ENCODE assay signal across 16 cellular contexts in genomic region chr9:80382523-80382922, GRCh38.
"Had no signal": no experiment of that assay in that cellular context is flagged by ENCODE, and none has a peak within 500 bp of the region (broad histone marks: within the 10 kb centered on the region; RNA-seq: fewer than 3 reads in every experiment).

No MANE protein-coding gene starts in this region.

- ATAC-seq: upper lobe of right lung had no signal

- H3K36me3 ChIP-seq: colonic mucosa, esophagus muscularis mucosa, right atrium auricular region, upper lobe of right lung had no signal

- H3K27ac ChIP-seq: colonic mucosa, esophagus muscularis mucosa, right atrium auricular region, SK-N-MC, upper lobe of right lung had no signal

- H3K4me3 Mint-ChIP-seq: activated naive CD8-positive, alpha-beta T cell treated with anti-CD3 and anti-CD28 coated beads for 36 hours; immature natural killer cell; naive B cell; stimulated activated naive CD8-positive, alpha-beta T cell treated with anti-CD3 and anti-CD28 coated beads, Interleukin-15, Interleukin-2, amounts not matched to agents 100 ng/mL and 50 ng/mL, for 24 hours had no signal

- H3K27me3 Mint-ChIP-seq: activated naive CD8-positive, alpha-beta T cell treated with anti-CD3 and anti-CD28 coated beads for 36 hours; naive B cell; stimulated activated naive CD8-positive, alpha-beta T cell treated with anti-CD3 and anti-CD28 coated beads, Interleukin-15, Interleukin-2, amounts not matched to agents 100 ng/mL and 50 ng/mL, for 24 hours had no signal

- DNase-seq: activated CD4-positive, alpha-beta T cell treated with anti-CD3 and anti-CD28 coated beads, Interleukin-2, amount 50 U/mL, for 1 hour; activated CD8-positive, alpha-beta memory T cell treated with anti-CD3 and anti-CD28 coated beads for 24 hours; activated naive CD8-positive, alpha-beta T cell treated with anti-CD3 and anti-CD28 coated beads for 36 hours; colonic mucosa; foreskin melanocyte; immature natural killer cell; left cardiac atrium; naive B cell; small intestine; stimulated activated CD4-positive, alpha-beta T cell treated with anti-CD3 and anti-CD28 coated beads, Interleukin-4, amount 100 ng/mL, for 4 hours; stimulated activated CD8-positive, alpha-beta memory T cell treated with anti-CD3 and anti-CD28 coated beads, Interleukin-4, amount 100 ng/mL, for 48 hours; upper lobe of right lung had no signal

- H3K27ac Mint-ChIP-seq: activated naive CD8-positive, alpha-beta T cell treated with anti-CD3 and anti-CD28 coated beads for 36 hours; immature natural killer cell; naive B cell; stimulated activated naive CD8-positive, alpha-beta T cell treated with anti-CD3 and anti-CD28 coated beads, Interleukin-15, Interleukin-2, amounts not matched to agents 100 ng/mL and 50 ng/mL, for 24 hours had no signal

- H3K27me3 ChIP-seq: colonic mucosa, esophagus muscularis mucosa, right atrium auricular region, upper lobe of right lung had no signal

- H3K9me3 ChIP-seq: colonic mucosa, esophagus muscularis mucosa, right atrium auricular region, upper lobe of right lung had no signal

- H3K4me1 Mint-ChIP-seq: activated naive CD8-positive, alpha-beta T cell treated with anti-CD3 and anti-CD28 coated beads for 36 hours; immature natural killer cell had no signal

- H3K4me1 ChIP-seq: colonic mucosa, right atrium auricular region, upper lobe of right lung had no signal

- H3K9me3 Mint-ChIP-seq: activated naive CD8-positive, alpha-beta T cell treated with anti-CD3 and anti-CD28 coated beads for 36 hours; stimulated activated naive CD8-positive, alpha-beta T cell treated with anti-CD3 and anti-CD28 coated beads, Interleukin-15, Interleukin-2, amounts not matched to agents 100 ng/mL and 50 ng/mL, for 24 hours had no signal

- H3K36me3 Mint-ChIP-seq: activated naive CD8-positive, alpha-beta T cell treated with anti-CD3 and anti-CD28 coated beads for 36 hours; immature natural killer cell had no signal

- H3K4me3 ChIP-seq: colonic mucosa, esophagus muscularis mucosa, right atrium auricular region, SK-N-MC, upper lobe of right lung had no signal
